ENCODE assay signal across 1 cellular context in genomic region chr15:64651573-64652260, GRCh38.
TF ChIP-seq lines count a peak whose summit lies in the region.

No MANE protein-coding gene starts in this region.

TF ChIP-seq in GM12878, 131 proteins besides CTCF, POLR2A, EP300 and RAD21 (continued from another document and continues in another):
- TF ChIP-seq E4F1 (IDR thresholded peaks at IDR 0.05; ENCODE audit: borderline replicate concordance, partially characterized antibody): no peak
- no peak for TF ChIP-seq EGR1 (IDR thresholded peaks at IDR 0.05; ENCODE audit: borderline replicate concordance in 1 of 2, low read depth in 2 of 2, low read length in 2 of 2)
- TF ChIP-seq ETV6 (conservative IDR thresholded peaks at IDR 0.05 in 1 of 2, IDR thresholded peaks at IDR 0.05 in 1 of 2; ENCODE audit: borderline replicate concordance in 1 of 2, low read depth in 1 of 2): 0 out of 4 replicates have a peak, but pooled peaks of 1 of the 2 experiments have one; percentile 16
- TF ChIP-seq POU2F2 (IDR thresholded peaks at IDR 0.05; ENCODE audit: borderline replicate concordance, low read depth, low read length): peak; percentile 56; the same call in 1 of the 3 replicates
- TF ChIP-seq PKNOX1 (IDR thresholded peaks at IDR 0.05): peak; percentile 89
- TF ChIP-seq ESRRA (IDR thresholded peaks at IDR 0.05; ENCODE audit: low read length): no peak
- no peak for TF ChIP-seq CHD4 (IDR thresholded peaks at IDR 0.05)
- TF ChIP-seq IKZF2 (IDR thresholded peaks at IDR 0.05): peak in 1 of 2 experiments; percentile 68; a peak in 3 of 4 replicates
- no peak for TF ChIP-seq SMAD5 (IDR thresholded peaks at IDR 0.05; ENCODE audit: low read depth)
- no peak for TF ChIP-seq LARP7 (IDR thresholded peaks at IDR 0.05)
- no peak for TF ChIP-seq HSF1 (IDR thresholded peaks at IDR 0.05; ENCODE audit: low read depth, low read length)
- no peak for TF ChIP-seq MAX (IDR thresholded peaks at IDR 0.05; ENCODE audit: low read depth, low read length)
- TF ChIP-seq NKRF (conservative IDR thresholded peaks at IDR 0.05): no peak
- TF ChIP-seq ZBTB40 (IDR thresholded peaks at IDR 0.05; ENCODE audit: borderline replicate concordance): no peak
- no peak for TF ChIP-seq BCL3 (IDR thresholded peaks at IDR 0.05; ENCODE audit: borderline replicate concordance, insufficient read depth, low read depth, low read length, poor library complexity, severe bottlenecking)
- no peak for TF ChIP-seq E2F4 (IDR thresholded peaks at IDR 0.05; ENCODE audit: low read depth, low read length)
- 0 out of 2 replicates have a peak, but pooled peaks have one; percentile 38 for TF ChIP-seq GATAD2B (conservative IDR thresholded peaks at IDR 0.05; ENCODE audit: low read depth)
- TF ChIP-seq ELK1 (IDR thresholded peaks at IDR 0.05; ENCODE audit: low read depth, low read length): no peak
- TF ChIP-seq CBX3 (IDR thresholded peaks at IDR 0.05; ENCODE audit: borderline replicate concordance, low read depth): no peak
- no peak for TF ChIP-seq MYC (IDR thresholded peaks at IDR 0.05; ENCODE audit: insufficient read depth, insufficient read length, insufficient replicate concordance, low read length, severe bottlenecking)
- TF ChIP-seq TBL1XR1 (IDR thresholded peaks at IDR 0.05; ENCODE audit: low read depth, low read length): 0 out of 2 replicates have a peak, but pooled peaks have one; percentile 50
- TF ChIP-seq SMAD1 (IDR thresholded peaks at IDR 0.05; ENCODE audit: low read depth, partially characterized antibody): no peak
- TF ChIP-seq SUPT20H (IDR thresholded peaks at IDR 0.05; ENCODE audit: borderline replicate concordance, control insufficient read depth, low read depth, low read length): no peak
- TF ChIP-seq ZNF592 (IDR thresholded peaks at IDR 0.05): no peak
- TF ChIP-seq MXI1 (IDR thresholded peaks at IDR 0.05; ENCODE audit: low read depth, low read length): peak; percentile 82
- TF ChIP-seq ZNF207 (IDR thresholded peaks at IDR 0.05; ENCODE audit: borderline replicate concordance): no peak
- TF ChIP-seq EZH2 (IDR thresholded peaks at IDR 0.05; ENCODE audit: borderline replicate concordance, control insufficient read depth, low read depth, low read length): no peak
- TF ChIP-seq FOXK2 (IDR thresholded peaks at IDR 0.05): no peak; the same call in 1 of the 2 replicates
- no peak for TF ChIP-seq PAX5 (IDR thresholded peaks at IDR 0.05; ENCODE audit: borderline replicate concordance, low read depth, low read length)
- no peak for TF ChIP-seq BCL11A (IDR thresholded peaks at IDR 0.05; ENCODE audit: low read depth, low read length)
- TF ChIP-seq SPI1 (IDR thresholded peaks at IDR 0.05; ENCODE audit: borderline replicate concordance, insufficient read depth, low read depth, low read length): peak; percentile 15; the same call in 1 of the 2 replicates
- no peak for TF ChIP-seq CHD1 (IDR thresholded peaks at IDR 0.05; ENCODE audit: low read depth, low read length)
- TF ChIP-seq EED (IDR thresholded peaks at IDR 0.05; ENCODE audit: low read depth): no peak
- TF ChIP-seq CHD2 (IDR thresholded peaks at IDR 0.05; ENCODE audit: borderline replicate concordance, low read depth, low read length): no peak
